In the genomic region with DNA sequence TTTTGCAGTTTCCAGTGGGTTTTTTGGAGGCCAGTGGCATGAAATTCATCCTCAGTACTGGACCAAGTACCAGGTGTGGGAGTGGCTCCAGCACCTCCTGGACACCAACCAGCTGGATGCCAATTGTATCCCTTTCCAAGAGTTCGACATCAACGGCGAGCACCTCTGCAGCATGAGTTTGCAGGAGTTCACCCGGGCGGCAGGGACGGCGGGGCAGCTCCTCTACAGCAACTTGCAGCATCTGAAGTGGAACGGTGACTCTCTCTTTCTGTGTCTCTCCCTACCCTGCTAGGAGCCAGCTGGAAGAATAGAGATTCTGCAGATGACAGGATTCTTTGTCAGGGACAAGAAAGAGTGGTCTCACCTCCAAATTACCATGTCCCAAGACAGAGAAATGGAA, we compare ENCODE assay signal across 21 cellular contexts. TPM values are rescaled to one million over a fixed set of nuclear protein-coding genes. Genes with fewer than 3 reads are reported as not detected.
DNase-seq lines count a peak whose midpoint lies in the region; ATAC-seq, FAIRE-seq and TF ChIP-seq lines count a peak whose summit lies in the region.
"Had no signal": no experiment of that assay in that cellular context is flagged by ENCODE, and none has a peak within 500 bp of the region (broad histone marks: within the 10 kb centered on the region; RNA-seq: fewer than 3 reads in every experiment).

No MANE protein-coding gene starts in this region.

- no peak overlapping the region for H2BK12ac ChIP-seq in H1 (ENCODE audit: low read depth, low read length)

- H4K20me1 ChIP-seq in H1 (replicated peaks in 1 of 2; ENCODE audit: control insufficient read depth in 1 of 2, insufficient read depth in 2 of 2, low read length in 2 of 2) (no peaks in the 10 kb centered on the region), osteoblast (ENCODE audit: insufficient read depth, low read length) (no peaks in the 10 kb centered on the region)

- ATAC-seq in HG02642 (IDR thresholded peaks at IDR 0.05; ENCODE audit: poor library complexity, unreplicated experiment) (no peak), left colon (no peak)
- ATAC-seq: GM12878 had no signal

- H3K4me2 ChIP-seq in H1 (ENCODE audit: insufficient read depth in 1 of 2, low read depth in 2 of 2, low read length in 2 of 2): no peak overlapping the region
- no peak overlapping the region for H3K4me2 ChIP-seq in osteoblast (ENCODE audit: insufficient read depth, low read length)

- DNase-seq in HFF-Myc (ENCODE audit: extremely low read depth, low read depth) (no peak), H1 (ENCODE audit: low read depth in 1 of 2, low spot score in 2 of 2) (no peak), osteoblast (ENCODE audit: insufficient read length, low spot score, missing footprints) (no peak), vagina (ENCODE audit: extremely low spot score in 2 of 2) (no peak), occipital lobe (lab: John Stamatoyannopoulos, UW) (no peak), left colon (no peak)
- DNase-seq: Caco-2; CD4-positive, alpha-beta T cell; DND-41; KBM-7; MM.1S; NCI-H1048; NCI-H1417 treated with DMSO at 0.1 percent for 48 hours; NCI-H187; NCI-H446 treated with DMSO at 0.1 percent for 48 hours; NCI-H526 treated with DMSO at 0.1 percent for 48 hours; Right ventricle myocardium superior had no signal

- WGBS in H1 (ENCODE audit: extremely low coverage in 1 of 2, insufficient coverage in 1 of 2, insufficient read length in 1 of 2, insufficient replicate concordance in 2 of 2, low coverage in 1 of 2, low lambda C conversion rate in 2 of 2, missing lambda C conversion rate in 1 of 2), 2 experiments: 91% methylated on average over 4 of the region's 8 CpGs; no CpG with 5 or more reads in 1 of the 2 experiments

- no peak overlapping the region for H2BK5ac ChIP-seq in H1 (ENCODE audit: low read depth, low read length)

- H4K5ac ChIP-seq in H1 (ENCODE audit: insufficient read length, low read depth, low read length): no peak overlapping the region

- no peak for TF ChIP-seq EP300 in H1 (IDR thresholded peaks at IDR 0.05; ENCODE audit: borderline replicate concordance in 1 of 2, low read depth in 2 of 2, low read length in 2 of 2)

- H3K56ac ChIP-seq in H1 (replicated peaks; ENCODE audit: insufficient read length, low read depth, low read length): no peak overlapping the region

- no peak overlapping the region for H2BK120ac ChIP-seq in H1 (replicated peaks; ENCODE audit: low read depth, low read length)

- TF ChIP-seq POLR2A in H1 (IDR thresholded peaks at IDR 0.05; ENCODE audit: control extremely low read depth in 1 of 2, low read depth in 2 of 2, low read length in 2 of 2): no peak
- TF ChIP-seq POLR2A in vagina (IDR thresholded peaks at IDR 0.05): no peak

- no peaks in the 10 kb centered on the region for H3K9me3 ChIP-seq in H1 (ENCODE audit: insufficient read depth in 2 of 2, low read depth in 1 of 2, low read length in 1 of 2)
- no peaks in the 10 kb centered on the region for H3K9me3 ChIP-seq in osteoblast (ENCODE audit: low read depth, low read length)
- no peaks in the 10 kb centered on the region for H3K9me3 ChIP-seq in vagina
- H3K9me3 ChIP-seq: Caco-2 had no signal

- intact Hi-C loops in vagina (cut with DNase I): no loop called here
- intact Hi-C loops in left colon (cut with DNase I, micrococcal nuclease): no loop called here

- POLR2A ChIA-PET in H1 (lab: Charles Lee; ENCODE audit: partially characterized antibody): no interaction called here

- H3K79me2 ChIP-seq in H1 (ENCODE audit: control insufficient read depth in 1 of 2, insufficient read depth in 2 of 2, low read length in 2 of 2): no peaks in the 10 kb centered on the region
- no peaks in the 10 kb centered on the region for H3K79me2 ChIP-seq in osteoblast (ENCODE audit: insufficient read depth, low read length)

- H3K27ac ChIP-seq in H1 (ENCODE audit: low read depth, low read length): no peak overlapping the region
- H3K27ac ChIP-seq in osteoblast (ENCODE audit: low read depth, low read length): no peak overlapping the region
- peak overlapping the region; percentile 14 for H3K27ac ChIP-seq in vagina

- no peaks in the 10 kb centered on the region for H3K79me1 ChIP-seq in H1 (ENCODE audit: low read depth, low read length)

- no peak overlapping the region for H3K14ac ChIP-seq in H1 (ENCODE audit: insufficient read length)

- peak overlapping the region; percentile 74; the same call in 1 of the 2 replicates for H2AFZ ChIP-seq in H1 (ENCODE audit: low read length)
- H2AFZ ChIP-seq in osteoblast (ENCODE audit: low read length): peak overlapping the region; percentile 24

- H3K27me3 ChIP-seq in H1 (replicated peaks in 1 of 4; ENCODE audit: control insufficient read depth in 3 of 4, extremely low read depth in 1 of 4, insufficient read depth in 3 of 4, low read length in 3 of 4): no peaks in the 10 kb centered on the region
- no peaks in the 10 kb centered on the region for H3K27me3 ChIP-seq in osteoblast (ENCODE audit: insufficient read depth, low read length)
- H3K27me3 ChIP-seq in vagina: no peaks in the 10 kb centered on the region

- no peak for FAIRE-seq in H1 (lab: Jason Lieb, UNC)
- FAIRE-seq: GM12878 had no signal

- H3K9ac ChIP-seq in H1 (replicated peaks in 1 of 4; ENCODE audit: extremely low read depth in 1 of 4, low read depth in 3 of 4, low read length in 3 of 4): no peak overlapping the region

- H3K4ac ChIP-seq in H1 (replicated peaks; ENCODE audit: insufficient read length, low read depth, low read length): no peak overlapping the region

- no peak overlapping the region; the same call in 1 of the 2 replicates for H3K18ac ChIP-seq in H1 (ENCODE audit: extremely low read depth, low read length)

- peak; percentile 9 for TF ChIP-seq CTCF in HFF-Myc (IDR thresholded peaks at IDR 0.05; ENCODE audit: low read depth, low read length, missing control alignments)
- TF ChIP-seq CTCF in H1 (IDR thresholded peaks at IDR 0.05; ENCODE audit: control extremely low read depth in 1 of 3, insufficient read depth in 1 of 3, low read depth in 1 of 3, low read length in 3 of 3): no peak
- no peak for TF ChIP-seq CTCF in osteoblast (IDR thresholded peaks at IDR 0.05; ENCODE audit: extremely low read depth, low read depth, low read length)
- TF ChIP-seq CTCF in vagina (IDR thresholded peaks at IDR 0.05): no peak

- H3K36me3 ChIP-seq in H1 (ENCODE audit: control insufficient read depth in 2 of 4, insufficient read depth in 4 of 4, low read length in 3 of 4): no peaks in the 10 kb centered on the region
- H3K36me3 ChIP-seq in osteoblast (ENCODE audit: insufficient read depth, low read length): no peaks in the 10 kb centered on the region
- H3K36me3 ChIP-seq in vagina: no peaks in the 10 kb centered on the region

- H3K23ac ChIP-seq in H1 (ENCODE audit: insufficient read length): no peak overlapping the region

- no peak overlapping the region for H2AK5ac ChIP-seq in H1 (ENCODE audit: low read depth, low read length)

- TF ChIP-seq RAD21 in H1 (IDR thresholded peaks at IDR 0.05 in 1 of 2, conservative IDR thresholded peaks at IDR 0.05 in 1 of 2; ENCODE audit: low read depth in 2 of 2, low read length in 2 of 2): no peak

- H4K8ac ChIP-seq in H1 (ENCODE audit: extremely low read depth, insufficient read depth, low read length): no peak overlapping the region

- no peak overlapping the region for H2BK20ac ChIP-seq in H1 (ENCODE audit: low read length)

- no peaks in the 10 kb centered on the region; the same call in 1 of the 2 replicates for H3K23me2 ChIP-seq in H1 (ENCODE audit: low read depth, low read length)

- H2BK15ac ChIP-seq in H1 (ENCODE audit: low read length): no peak overlapping the region

- no peak overlapping the region for H4K91ac ChIP-seq in H1 (replicated peaks; ENCODE audit: insufficient read length, low read length)

- CTCF ChIA-PET in H1 (lab: Charles Lee; ENCODE audit: partially characterized antibody): interaction anchor here (1.1 to 1.6 kb wide), 2 partner anchors 17 to 173 kb away, joined by 3 read pairs; no protein-coding TSS in a partner anchor

- H3K4me3 ChIP-seq in HFF-Myc (replicated peaks; ENCODE audit: low read depth, low read length) (no peak overlapping the region), H1 (ENCODE audit: extremely low read depth in 1 of 4, insufficient read depth in 2 of 4, low read depth in 3 of 4, low read length in 4 of 4) (no peak overlapping the region), osteoblast (ENCODE audit: insufficient read depth, low read length) (no peak overlapping the region), vagina (no peak overlapping the region)
- H3K4me3 ChIP-seq: GM12878 had no signal

- H3K4me1 ChIP-seq in H1 (replicated peaks in 1 of 4; ENCODE audit: control insufficient read depth in 3 of 4, insufficient read depth in 4 of 4, low read length in 3 of 4): peaks cover 0 to 4% (median under 1%) of the 10 kb centered on the region in 4 experiments; a peak in 3 of 7 replicates
- peaks cover 25% of the 10 kb centered on the region for H3K4me1 ChIP-seq in osteoblast (ENCODE audit: insufficient read depth, low read length)
- H3K4me1 ChIP-seq in vagina: peaks cover 26% of the 10 kb centered on the region

TF ChIP-seq in H1, 55 proteins besides CTCF, POLR2A, EP300 and RAD21:
- no peak for TF ChIP-seq CBX8 (IDR thresholded peaks at IDR 0.05; ENCODE audit: borderline replicate concordance, low read depth, low read length)
- TF ChIP-seq CTBP2 (IDR thresholded peaks at IDR 0.05; ENCODE audit: borderline replicate concordance, insufficient read depth, insufficient read length, low read length): no peak
- TF ChIP-seq POLR2AphosphoS5 (IDR thresholded peaks at IDR 0.05; ENCODE audit: low read depth, low read length): no peak
- TF ChIP-seq GTF2F1 (IDR thresholded peaks at IDR 0.05; ENCODE audit: borderline replicate concordance, low read depth, low read length): no peak
- TF ChIP-seq E2F6 (IDR thresholded peaks at IDR 0.05): no peak

RNA-seq across cellular contexts. Expression of gene EHF, which starts 25.5 kb away (rescaled TPM):
- total RNA-seq in H1 (2021; fragmentation: NEBNext Ultra II Directional; extraction: Animal tissue kit (Norgen Biotek cat#: 25700)): not detected in 2 replicates
- polyA plus RNA-seq in H1 (2011; rRNA removed): not detected in 2 replicates
- not detected for polyA plus RNA-seq in H1 (2011; cell fraction: cytosol; rRNA removed)
- not detected for polyA plus RNA-seq in H1 (2011; cell fraction: nucleus; rRNA removed)
- not detected in 4 replicates for polyA plus RNA-seq in H1 (2012, experiment 1 of 2)
- polyA plus RNA-seq in H1 (2012, experiment 2 of 2): not detected
- not detected for polyA plus RNA-seq in H1 (2013, experiment 1 of 2)
- not detected for polyA plus RNA-seq in H1 (2013, experiment 2 of 2)
- polyA minus RNA-seq in H1 (2011; rRNA and poly(A)+ RNA removed): not detected in 2 replicates
- polyA minus RNA-seq in H1 (2011; cell fraction: cytosol; rRNA and poly(A)+ RNA removed): not detected
- not detected for polyA minus RNA-seq in H1 (2011; cell fraction: nucleus; rRNA and poly(A)+ RNA removed)
- not detected in 2 replicates for total RNA-seq in osteoblast
- total RNA-seq in vagina: 121 TPM
- 0.16 TPM for total RNA-seq in occipital lobe
- 100 to 1,000 TPM; 226 to 394 TPM for total RNA-seq in left colon
- total RNA-seq: CD4-positive, alpha-beta T cell; H4 had no signal
- polyA plus RNA-seq: BJ had no signal

Comparison
In these comparisons a context has a peak if more than half of its experiments do, and no peak if none do; other contexts are left out.
1. RNA of gene EHF, which starts 25.5 kb away (total RNA-seq): 226 to 394 TPM in left colon and 121 TPM in vagina (single experiment); 0.16 TPM in occipital lobe (single experiment), not detected in H1 and not detected in osteoblast; every median in the first group is over 100 times any median in the second.